8 cellular contexts compared by ENCODE assay signal in the genomic region with DNA sequence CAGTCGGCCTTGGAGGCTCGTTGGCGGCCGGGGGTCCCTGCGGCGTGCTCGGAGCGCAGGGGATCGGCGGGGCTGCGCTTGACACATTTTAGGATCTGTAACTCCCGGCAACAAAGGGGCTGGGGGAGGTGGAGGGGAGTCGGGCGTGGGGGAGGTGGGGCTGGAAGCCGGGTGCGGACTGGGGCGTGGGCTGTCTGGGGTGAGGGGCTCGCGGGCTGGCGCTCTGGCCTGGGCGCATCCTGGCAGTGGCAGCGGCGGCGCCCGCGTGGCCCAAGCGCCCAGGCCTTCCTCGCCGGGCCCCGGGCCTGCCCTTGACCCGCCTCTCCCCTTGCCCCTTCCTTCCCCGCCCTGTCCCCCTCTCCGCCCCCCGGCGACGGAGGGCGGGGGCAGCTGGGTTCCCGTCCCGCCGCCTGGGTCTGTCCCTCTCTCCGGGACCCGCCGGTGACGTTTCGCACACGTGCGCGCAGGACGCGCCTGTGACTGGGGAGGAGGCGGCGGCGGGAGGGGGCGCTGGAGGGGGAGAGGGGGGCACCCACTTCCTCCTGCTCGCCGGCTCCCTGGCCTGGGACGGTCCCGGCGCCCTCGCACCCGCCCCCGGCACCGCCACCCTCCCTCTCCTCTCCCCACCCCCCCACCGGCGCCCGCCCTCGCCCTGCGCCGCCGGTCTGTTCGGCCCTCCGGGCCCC. TPM values are rescaled to one million over a fixed set of nuclear protein-coding genes. Genes with fewer than 3 reads are reported as not detected.
A peak's percentile ranks its signal among the peaks of the same experiment; 100 is the strongest.
DNase-seq lines count a peak whose midpoint lies in the region; ATAC-seq and TF ChIP-seq lines count a peak whose summit lies in the region.

No MANE protein-coding gene starts in this region.

- in situ Hi-C loops in GM13977 (cut with MboI; ENCODE audit: low pct_unique_long_range_greater_than_20kb, low sequenced_read_pairs, unreplicated experiment), result no loop called here

- H3K4me3 Mint-ChIP-seq in T-helper 2 cell treated with Interferon-gamma antibody and Interleukin-4, amounts not matched to agents 5 μg/mL and 100 μg/mL, for 36 hours, result peak overlapping the region; percentile 86

- H3K27ac ChIP-seq in hepatocyte, result peak overlapping the region; percentile 99

- no peaks in the 10 kb centered on the region for H3K27me3 ChIP-seq in hepatocyte

- H3K4me1 ChIP-seq in hepatocyte (ENCODE audit: insufficient read depth), result no peaks in the 10 kb centered on the region

- peak overlapping the region; percentile 58 for H2AFZ ChIP-seq in hepatocyte

- no CpG with 5 or more reads among the region's 72 CpGs for WGBS in hepatocyte (ENCODE audit: low lambda C conversion rate, missing lambda C conversion rate)

- H3K36me3 ChIP-seq in hepatocyte (replicated peaks; ENCODE audit: insufficient read depth, low read depth), result no peaks in the 10 kb centered on the region

- no peaks in the 10 kb centered on the region for H3K9me3 ChIP-seq in hepatocyte (ENCODE audit: low read depth)

- ATAC-seq in HG02759 (IDR thresholded peaks at IDR 0.05; ENCODE audit: unreplicated experiment), result peak; percentile 57

- H4K20me1 ChIP-seq in hepatocyte (ENCODE audit: insufficient read depth, poor library complexity, severe bottlenecking), result no peaks in the 10 kb centered on the region

- no peaks in the 10 kb centered on the region for H3K27me3 Mint-ChIP-seq in T-helper 2 cell treated with Interferon-gamma antibody and Interleukin-4, amounts not matched to agents 5 μg/mL and 100 μg/mL, for 36 hours (ENCODE audit: low read depth)

- H3K4me2 ChIP-seq in hepatocyte, result peak overlapping the region; percentile 85

- peak; percentile 11 for TF ChIP-seq CTCF in GM13977 (IDR thresholded peaks at IDR 0.05; ENCODE audit: extremely low read depth, insufficient read depth, missing control alignments)
- TF ChIP-seq CTCF in hepatocyte (IDR thresholded peaks at IDR 0.05; ENCODE audit: poor library complexity), result no peak

- peaks cover 24% of the 10 kb centered on the region for H3K36me3 Mint-ChIP-seq in T-helper 2 cell treated with Interferon-gamma antibody and Interleukin-4, amounts not matched to agents 5 μg/mL and 100 μg/mL, for 36 hours (ENCODE audit: low read depth)

- peak overlapping the region; percentile 91 for H3K27ac Mint-ChIP-seq in T-helper 2 cell treated with Interferon-gamma antibody and Interleukin-4, amounts not matched to agents 5 μg/mL and 100 μg/mL, for 36 hours

- peak overlapping the region; percentile 89 for H3K4me3 ChIP-seq in hepatocyte

- peaks cover 36% of the 10 kb centered on the region for H3K79me2 ChIP-seq in hepatocyte

- no peaks in the 10 kb centered on the region for H3K9me3 Mint-ChIP-seq in T-helper 2 cell treated with Interferon-gamma antibody and Interleukin-4, amounts not matched to agents 5 μg/mL and 100 μg/mL, for 36 hours

- H3K9me2 ChIP-seq in hepatocyte (replicated peaks; ENCODE audit: insufficient read depth), result no peaks in the 10 kb centered on the region

- H3K4me1 Mint-ChIP-seq in T-helper 2 cell treated with Interferon-gamma antibody and Interleukin-4, amounts not matched to agents 5 μg/mL and 100 μg/mL, for 36 hours (ENCODE audit: low read depth), result peaks cover 50% of the 10 kb centered on the region

- DNase-seq in GM13977 (ENCODE audit: low spot score) (peak; percentile 90), NCI-H128 (lab: John Stamatoyannopoulos, UW; ENCODE audit: unreplicated experiment) (peak; percentile 55), anterior cingulate cortex (lab: John Stamatoyannopoulos, UW) (peak; percentile 20 to 90 (median 72)), hepatocyte (ENCODE audit: low spot score) (peak; percentile 93), retina (peak; percentile 24), GM19240 (ENCODE audit: insufficient read length, low spot score) (no peak)
- peak; percentile 92 for DNase-seq in T-helper 2 cell treated with Interferon-gamma antibody and Interleukin-4, amounts not matched to agents 5 μg/mL and 100 μg/mL, for 36 hours (ENCODE audit: low spot score)

RNA-seq across cellular contexts. Expression of a gene that starts 1.5 kb away (rescaled TPM):
- 10.8 and 13.3 TPM in 2 replicates for total RNA-seq in hepatocyte
- polyA plus RNA-seq in hepatocyte, result 5.5 and 8.4 TPM in 2 replicates
